1 cellular context compared by ENCODE assay signal in genomic region chr20:31475032-31475431, GRCh38.
TF ChIP-seq lines count a peak whose summit lies in the region.

Gene DEFB124 (minus strand): TSS chr20:31475127. CDS start chr20:31473013, 2,114 bp downstream.
Gene REM1 (plus strand): TSS chr20:31475288. CDS start chr20:31476446, 1,158 bp downstream.

TF ChIP-seq in HEK293, 187 proteins besides CTCF, POLR2A, EP300 and RAD21 (continued from another document):
- TF ChIP-seq PRDM4 (tag by site-specific recombination; IDR thresholded peaks at IDR 0.05) (no peak), ZNF324 (tag by site-specific recombination; IDR thresholded peaks at IDR 0.05) (no peak), KLF7 (tag by site-specific recombination; IDR thresholded peaks at IDR 0.05; ENCODE audit: borderline replicate concordance) (no peak), ZNF341 (tag by site-specific recombination; IDR thresholded peaks at IDR 0.05; ENCODE audit: low read depth) (no peak), ZNF24 (tag by site-specific recombination; IDR thresholded peaks at IDR 0.05) (no peak), ZNF157 (tag by site-specific recombination; IDR thresholded peaks at IDR 0.05) (no peak), ZNF423 (tag by site-specific recombination; IDR thresholded peaks at IDR 0.05) (no peak), ZNF610 (tag by site-specific recombination; IDR thresholded peaks at IDR 0.05; ENCODE audit: borderline replicate concordance) (no peak), ZNF701 (tag by site-specific recombination; IDR thresholded peaks at IDR 0.05) (no peak), PRDM6 (tag by site-specific recombination; IDR thresholded peaks at IDR 0.05) (no peak), ZNF785 (tag by site-specific recombination; IDR thresholded peaks at IDR 0.05) (no peak), BCL6B (tag by site-specific recombination; IDR thresholded peaks at IDR 0.05) (no peak), ZNF335 (tag by site-specific recombination; conservative IDR thresholded peaks at IDR 0.05) (no peak)
